ENCODE assay signal across 23 cellular contexts in the genomic region with DNA sequence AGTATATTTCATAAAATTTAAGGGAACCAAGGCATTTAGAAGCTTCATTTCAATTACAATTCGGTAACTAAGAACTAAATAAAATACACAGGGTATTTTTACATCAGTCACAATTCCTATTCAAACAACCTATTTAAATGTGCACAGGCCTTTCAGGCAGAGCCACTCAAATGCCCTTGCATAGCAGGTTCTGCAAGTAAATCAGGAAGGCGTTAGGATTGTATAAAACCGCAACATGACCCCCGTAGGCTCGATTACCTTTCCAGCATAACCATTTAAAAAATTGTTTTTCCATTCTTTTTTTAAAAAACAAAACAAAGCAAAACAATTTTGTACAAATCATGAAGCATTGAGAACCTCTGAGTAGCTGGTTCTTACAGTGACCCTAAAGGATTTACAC.
DNase-seq lines count a peak whose midpoint lies in the region; FAIRE-seq and TF ChIP-seq lines count a peak whose summit lies in the region.
"Had no signal": no experiment of that assay in that cellular context is flagged by ENCODE, and none has a peak within 500 bp of the region (broad histone marks: within the 10 kb centered on the region; RNA-seq: fewer than 3 reads in every experiment).

No MANE protein-coding gene starts in this region.

- no peak for TF ChIP-seq POLR2A in GM12892 (IDR thresholded peaks at IDR 0.05; ENCODE audit: low read depth, low read length)

- H3K27me3 ChIP-seq in brain microvascular endothelial cell (replicated peaks), result no peaks in the 10 kb centered on the region
- H3K27me3 ChIP-seq: upper lobe of left lung had no signal

- H3K27ac ChIP-seq in brain microvascular endothelial cell, result no peak overlapping the region
- H3K27ac ChIP-seq: breast epithelium, upper lobe of left lung had no signal

- no peak for TF ChIP-seq CTCF in brain microvascular endothelial cell (IDR thresholded peaks at IDR 0.05; ENCODE audit: low read depth, low read length, missing control alignments)

- DNase-seq in COLO668 (lab: John Stamatoyannopoulos, UW; ENCODE audit: unreplicated experiment) (peak; percentile 70), HT-29 (ENCODE audit: low spot score) (peak; percentile 76), NCI-H748 (lab: John Stamatoyannopoulos, UW; ENCODE audit: unreplicated experiment) (peak; percentile 85), iPS-NIHi11 (ENCODE audit: low spot score) (peak; percentile 27), LoVo (ENCODE audit: low spot score) (no peak), brain microvascular endothelial cell (no peak), NCI-H1436 (lab: John Stamatoyannopoulos, UW) (no peak), GM12892 (ENCODE audit: insufficient read length) (no peak)
- DNase-seq: activated CD4-positive, alpha-beta memory T cell treated with anti-CD3 and anti-CD28 coated beads for 36 hours; activated gamma-delta T cell treated with Interleukin-2 at 50 U/mL for 16 hours; cortex of kidney; endodermal cell; midbrain; NCI-H1694; posterior cingulate gyrus; stimulated activated CD8-positive, alpha-beta memory T cell treated with anti-CD3 and anti-CD28 coated beads, Interleukin-4, amount 100 ng/mL, for 48 hours; T1000 had no signal

- FAIRE-seq in GM12892 (lab: Jason Lieb, UNC), result no peak
- FAIRE-seq: D721Med, G401.6, GM18507, H54 had no signal

- no peaks in the 10 kb centered on the region for H3K36me3 ChIP-seq in brain microvascular endothelial cell (replicated peaks)
- H3K36me3 ChIP-seq: breast epithelium, upper lobe of left lung had no signal

- in situ Hi-C loops in brain microvascular endothelial cell (cut with HindIII; ENCODE audit: low pct_ligation_motif_present, low sequenced_read_pairs), result no loop called here

- H3K4me3 ChIP-seq in brain microvascular endothelial cell (ENCODE audit: low read depth, low read length), result no peak overlapping the region
- H3K4me3 ChIP-seq: breast epithelium, upper lobe of left lung had no signal

Comparison
In these comparisons a context has a peak if more than half of its experiments do, and no peak if none do; other contexts are left out.
1. DNase-seq: peak in COLO668 (single experiment), HT-29 (single experiment), NCI-H748 (single experiment) and iPS-NIHi11 (single experiment); none in LoVo (single experiment), brain microvascular endothelial cell (single experiment), NCI-H1436 (single experiment) and GM12892 (single experiment).